8 cellular contexts compared by ENCODE assay signal in genomic region chr3:105752791-105753415, GRCh38.
DNase-seq lines count a peak whose midpoint lies in the region; ATAC-seq and TF ChIP-seq lines count a peak whose summit lies in the region.

No MANE protein-coding gene starts in this region.

- H3K36me3 ChIP-seq in tibial artery = no peaks in the 10 kb centered on the region

- H3K36me3 Mint-ChIP-seq in type B pancreatic cell = peaks cover 11% of the 10 kb centered on the region

- H3K4me1 Mint-ChIP-seq in type B pancreatic cell (ENCODE audit: unreplicated experiment) = peaks cover 14% of the 10 kb centered on the region

- peaks cover 0 to 18% (median 9%) of the 10 kb centered on the region in 4 donors for H3K4me1 ChIP-seq in tibial artery

- TF ChIP-seq CTCF in choroid plexus epithelial cell (conservative IDR thresholded peaks at IDR 0.05; ENCODE audit: low read depth, low read length) = no peak
- TF ChIP-seq CTCF in type B pancreatic cell (conservative IDR thresholded peaks at IDR 0.05) = no peak
- no peak for TF ChIP-seq CTCF in tibial artery (IDR thresholded peaks at IDR 0.05)

- peak; percentile 11 for DNase-seq in A172 (ENCODE audit: low spot score)
- peak; percentile 57 for DNase-seq in RPMI7951 (ENCODE audit: low read depth)
- peak; percentile 70 for DNase-seq in choroid plexus epithelial cell (ENCODE audit: low read depth)
- no peak for DNase-seq in type B pancreatic cell (ENCODE audit: extremely low spot score, unreplicated experiment)
- DNase-seq in tibial artery = no peak
- no peak for DNase-seq in OCI-M2 (lab: John Stamatoyannopoulos, UW; ENCODE audit: unreplicated experiment)
- no peak for DNase-seq in NCI-H187 treated with DMSO at 0.1 percent for 48 hours (lab: John Stamatoyannopoulos, UW)

- peak overlapping the region; percentile 47 for H3K4me3 Mint-ChIP-seq in type B pancreatic cell

- no peaks in the 10 kb centered on the region for H3K27me3 Mint-ChIP-seq in type B pancreatic cell

- peak overlapping the region; percentile 9 for H3K27ac Mint-ChIP-seq in type B pancreatic cell

- ATAC-seq in GM19043 (IDR thresholded peaks at IDR 0.05; ENCODE audit: low read depth, unreplicated experiment) = peak; percentile 43

- H3K27ac ChIP-seq in tibial artery = no peak overlapping the region

- no peaks in the 10 kb centered on the region for H3K9me3 Mint-ChIP-seq in type B pancreatic cell

- no peaks in the 10 kb centered on the region for H3K27me3 ChIP-seq in tibial artery

- H3K4me3 ChIP-seq in choroid plexus epithelial cell (ENCODE audit: low read depth, low read length) (no peak overlapping the region), tibial artery (no peak overlapping the region)

- intact Hi-C loops in tibial artery (cut with DNase I; ENCODE audit: low total_unique reads) = no loop called here

- H3K9me3 ChIP-seq in tibial artery = no peaks in the 10 kb centered on the region

Comparison
In these comparisons a context has a peak if more than half of its experiments do, and no peak if none do; other contexts are left out.
1. DNase-seq: peak in A172 (single experiment), RPMI7951 (single experiment) and choroid plexus epithelial cell (single experiment); none in type B pancreatic cell (single experiment), tibial artery (0 of 2), OCI-M2 (single experiment) and NCI-H187 treated with DMSO at 0.1 percent for 48 hours (single experiment).